Comparison of ENCODE assay signal across 15 cellular contexts in the genomic region with DNA sequence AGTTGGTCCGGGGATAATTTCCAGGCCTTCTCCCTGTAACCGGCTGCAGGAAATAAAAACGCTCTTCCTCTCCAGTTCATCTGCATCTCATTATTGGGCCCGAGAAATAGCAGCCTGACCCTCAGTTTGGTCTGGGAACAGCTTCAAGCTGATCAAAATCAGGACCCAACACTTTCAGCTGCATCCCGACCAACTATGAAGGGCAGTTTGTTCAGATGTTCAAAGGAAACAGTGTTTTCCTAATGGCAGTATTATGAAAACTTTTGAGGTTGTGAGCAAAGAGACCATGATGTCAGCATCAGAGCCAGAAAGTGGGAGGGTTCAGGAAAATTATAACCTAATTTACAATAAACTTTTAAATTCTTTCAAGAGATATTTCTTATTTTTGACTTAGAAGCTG. TPM values are rescaled to one million over a fixed set of nuclear protein-coding genes. Genes with fewer than 3 reads are reported as not detected.
A peak's percentile ranks its signal among the peaks of the same experiment; 100 is the strongest.
DNase-seq lines count a peak whose midpoint lies in the region; ATAC-seq and TF ChIP-seq lines count a peak whose summit lies in the region.
"Had no signal": no experiment of that assay in that cellular context is flagged by ENCODE, and none has a peak within 500 bp of the region (broad histone marks: within the 10 kb centered on the region; RNA-seq: fewer than 3 reads in every experiment).

No MANE protein-coding gene starts in this region.

- no peak overlapping the region for H3K4me3 Mint-ChIP-seq in activated CD4-positive, alpha-beta T cell treated with anti-CD3 and anti-CD28 coated beads for 36 hours
- no peak overlapping the region for H3K4me3 Mint-ChIP-seq in activated CD4-positive, alpha-beta T cell treated with anti-CD3 and anti-CD28 coated beads, Interleukin-2, amount 10 ng/mL, durations not matched to agents 7 days and 5 days
- H3K4me3 Mint-ChIP-seq: H9 had no signal

- no peaks in the 10 kb centered on the region for H3K27me3 ChIP-seq in smooth muscle cell (ENCODE audit: low read depth)
- H3K27me3 ChIP-seq: right lobe of liver, tibial artery had no signal

- H3K4me1 ChIP-seq in smooth muscle cell (ENCODE audit: low read depth) = peaks cover 29% of the 10 kb centered on the region

- DNase-seq in activated CD4-positive, alpha-beta T cell treated with anti-CD3 and anti-CD28 coated beads for 36 hours = no peak
- DNase-seq in activated CD4-positive, alpha-beta T cell treated with anti-CD3 and anti-CD28 coated beads, Interleukin-2, amount 10 ng/mL, durations not matched to agents 7 days and 5 days = no peak
- DNase-seq in fibroblast of the aortic adventitia (ENCODE audit: low read depth) (peak; percentile 22), smooth muscle cell (lab: John Stamatoyannopoulos, UW; ENCODE audit: unreplicated experiment) (no peak), HEK293T (ENCODE audit: extremely low spot score) (no peak)
- DNase-seq: H9, NCI-H1105 treated with DMSO at 0.1 percent for 48 hours, NCI-H69, right lobe of liver had no signal

- H3K4me1 Mint-ChIP-seq in activated CD4-positive, alpha-beta T cell treated with anti-CD3 and anti-CD28 coated beads for 36 hours = peaks cover 97% of the 10 kb centered on the region
- H3K4me1 Mint-ChIP-seq in activated CD4-positive, alpha-beta T cell treated with anti-CD3 and anti-CD28 coated beads, Interleukin-2, amount 10 ng/mL, durations not matched to agents 7 days and 5 days = peaks cover 90% of the 10 kb centered on the region

- H3K27me3 Mint-ChIP-seq in activated CD4-positive, alpha-beta T cell treated with anti-CD3 and anti-CD28 coated beads for 36 hours = no peaks in the 10 kb centered on the region
- H3K27me3 Mint-ChIP-seq in activated CD4-positive, alpha-beta T cell treated with anti-CD3 and anti-CD28 coated beads, Interleukin-2, amount 10 ng/mL, durations not matched to agents 7 days and 5 days = no peaks in the 10 kb centered on the region

- POLR2A ChIA-PET in activated CD4-positive, alpha-beta T cell treated with anti-CD3 and anti-CD28 coated beads for 36 hours (lab: Charles Lee) = interaction anchor here (0.7 to 1.2 kb wide), 2 partner anchors 56 to 59 kb away, joined by 3 read pairs; no protein-coding TSS in a partner anchor
- POLR2A ChIA-PET in activated CD4-positive, alpha-beta T cell treated with anti-CD3 and anti-CD28 coated beads, Interleukin-2, amount 10 ng/mL, durations not matched to agents 7 days and 5 days (lab: Charles Lee) = no interaction called here
- POLR2A ChIA-PET in HEK293T (lab: Yijun Ruan, JAX) = no interaction called here

- WGBS in smooth muscle cell (ENCODE audit: low lambda C conversion rate) = 36% methylated on average over 5 of the region's 5 CpGs

- no peaks in the 10 kb centered on the region for H3K9me3 Mint-ChIP-seq in activated CD4-positive, alpha-beta T cell treated with anti-CD3 and anti-CD28 coated beads for 36 hours (ENCODE audit: low read depth)
- no peaks in the 10 kb centered on the region for H3K9me3 Mint-ChIP-seq in activated CD4-positive, alpha-beta T cell treated with anti-CD3 and anti-CD28 coated beads, Interleukin-2, amount 10 ng/mL, durations not matched to agents 7 days and 5 days
- H3K9me3 Mint-ChIP-seq: H9 had no signal

- no peaks in the 10 kb centered on the region for H3K9me3 ChIP-seq in smooth muscle cell (replicated peaks; ENCODE audit: low read depth)
- H3K9me3 ChIP-seq: right lobe of liver, tibial artery had no signal

- H3K36me3 Mint-ChIP-seq in activated CD4-positive, alpha-beta T cell treated with anti-CD3 and anti-CD28 coated beads for 36 hours (ENCODE audit: low read depth) = peaks cover 36% of the 10 kb centered on the region
- peaks cover 25% of the 10 kb centered on the region for H3K36me3 Mint-ChIP-seq in activated CD4-positive, alpha-beta T cell treated with anti-CD3 and anti-CD28 coated beads, Interleukin-2, amount 10 ng/mL, durations not matched to agents 7 days and 5 days (ENCODE audit: low read depth)

- peaks cover 100% of the 10 kb centered on the region for H3K79me2 ChIP-seq in smooth muscle cell (ENCODE audit: low read depth)

- H3K4me3 ChIP-seq in fibroblast of the aortic adventitia (ENCODE audit: low read depth, low read length) (no peak overlapping the region), smooth muscle cell (no peak overlapping the region)
- H3K4me3 ChIP-seq: right lobe of liver, tibial artery had no signal

- TF ChIP-seq CTCF in fibroblast of the aortic adventitia (IDR thresholded peaks at IDR 0.05; ENCODE audit: insufficient read depth, low read length) (no peak), smooth muscle cell (IDR thresholded peaks at IDR 0.05; ENCODE audit: borderline replicate concordance, insufficient read depth, poor library complexity, severe bottlenecking) (no peak)

- H3K9ac ChIP-seq in smooth muscle cell (ENCODE audit: low read depth) = peak overlapping the region; percentile 42

- H3F3A ChIP-seq in smooth muscle cell (ENCODE audit: low read depth) = no peaks in the 10 kb centered on the region

- no peaks in the 10 kb centered on the region for H3K36me3 ChIP-seq in smooth muscle cell (ENCODE audit: low read depth)
- H3K36me3 ChIP-seq: right lobe of liver had no signal

- CTCF ChIA-PET in activated CD4-positive, alpha-beta T cell treated with anti-CD3 and anti-CD28 coated beads for 36 hours (lab: Charles Lee) = interaction anchor here (0.7 to 3.6 kb wide), 8 partner anchors 8 to 56 kb away, joined by 3 to 16 read pairs (median 4); no protein-coding TSS in a partner anchor
- CTCF ChIA-PET in activated CD4-positive, alpha-beta T cell treated with anti-CD3 and anti-CD28 coated beads, Interleukin-2, amount 10 ng/mL, durations not matched to agents 7 days and 5 days (lab: Charles Lee) = interaction anchor here (1.0 to 3.4 kb wide), 3 partner anchors 12 to 21 kb away, joined by 3 to 17 read pairs (median 4); no protein-coding TSS in a partner anchor
- CTCF ChIA-PET in HEK293T (lab: Yijun Ruan, JAX) = interaction anchor here (0.9 to 1.8 kb wide), 3 partner anchors 10 to 59 kb away, joined by 3 to 8 read pairs (median 8); no protein-coding TSS in a partner anchor

- H3K27ac Mint-ChIP-seq in activated CD4-positive, alpha-beta T cell treated with anti-CD3 and anti-CD28 coated beads for 36 hours = peak overlapping the region; percentile 87
- no peak overlapping the region for H3K27ac Mint-ChIP-seq in activated CD4-positive, alpha-beta T cell treated with anti-CD3 and anti-CD28 coated beads, Interleukin-2, amount 10 ng/mL, durations not matched to agents 7 days and 5 days

- no peak for ATAC-seq in activated CD4-positive, alpha-beta T cell treated with anti-CD3 and anti-CD28 coated beads for 36 hours
- ATAC-seq in SK-N-SH treated with all-trans-retinoic acid at 6 μM for 48 hours = peak; percentile 34
- ATAC-seq in HG03139 (IDR thresholded peaks at IDR 0.05; ENCODE audit: unreplicated experiment) = no peak
- no peak for ATAC-seq in GM21529 (IDR thresholded peaks at IDR 0.05; ENCODE audit: unreplicated experiment)
- ATAC-seq: activated CD4-positive, CD25-positive, alpha-beta regulatory T cell treated with anti-CD3 and anti-CD28 coated beads, Interleukin-2, amount 50 U/mL, for 24 hours had no signal

- peak overlapping the region; percentile 59 for H3K4me2 ChIP-seq in smooth muscle cell

- intact Hi-C loops in activated CD4-positive, alpha-beta T cell treated with anti-CD3 and anti-CD28 coated beads for 36 hours (cut with DNase I, micrococcal nuclease) = no loop called here

- H2AFZ ChIP-seq in smooth muscle cell (ENCODE audit: low read depth) = no peak overlapping the region

- H4K20me1 ChIP-seq in smooth muscle cell (ENCODE audit: low read depth) = peaks cover 100% of the 10 kb centered on the region

- H3K27ac ChIP-seq in smooth muscle cell (ENCODE audit: low read depth) = peak overlapping the region; percentile 75
- H3K27ac ChIP-seq: 22Rv1, right lobe of liver, tibial artery had no signal

TF ChIP-seq in SK-N-SH treated with all-trans-retinoic acid at 6 μM for 48 hours, 23 proteins besides CTCF, POLR2A, EP300 and RAD21 (continues in another document):
- no peak for TF ChIP-seq ESRRG (CRISPR knock-in tag; IDR thresholded peaks at IDR 0.05)
- no peak for TF ChIP-seq ZNF565 (CRISPR knock-in tag; conservative IDR thresholded peaks at IDR 0.05; ENCODE audit: low read depth)
- TF ChIP-seq SNAI2 (CRISPR knock-in tag; IDR thresholded peaks at IDR 0.05) = no peak
- TF ChIP-seq TCF4 (CRISPR knock-in tag; IDR thresholded peaks at IDR 0.05; ENCODE audit: borderline replicate concordance) = no peak
- TF ChIP-seq PPARA (CRISPR knock-in tag; IDR thresholded peaks at IDR 0.05; ENCODE audit: borderline replicate concordance) = no peak

TF ChIP-seq in HEK293T, 16 proteins besides CTCF, POLR2A, EP300 and RAD21:
- TF ChIP-seq FOXM1 (IDR thresholded peaks at IDR 0.05; ENCODE audit: borderline replicate concordance) = no peak
- TF ChIP-seq FOXA1 (IDR thresholded peaks at IDR 0.05) = no peak
- TF ChIP-seq HDGF (IDR thresholded peaks at IDR 0.05; ENCODE audit: borderline replicate concordance) = no peak

RNA-seq across cellular contexts. Expression of gene STK24, which starts 35.7 kb away (rescaled TPM):
- 100 to 1,000 TPM; 146 to 173 TPM for total RNA-seq in activated CD4-positive, alpha-beta T cell treated with anti-CD3 and anti-CD28 coated beads for 36 hours
- total RNA-seq in activated CD4-positive, alpha-beta T cell treated with anti-CD3 and anti-CD28 coated beads, Interleukin-2, amount 10 ng/mL, durations not matched to agents 7 days and 5 days = 100 to 1,000 TPM; 160 to 170 TPM
- total RNA-seq in fibroblast of the aortic adventitia (ENCODE audit: low replicate concordance) (64.0 and 110 TPM in 2 replicates), smooth muscle cell (76.6 and 89.1 TPM in 2 replicates)
- polyA plus RNA-seq in smooth muscle cell = 80.2 and 105 TPM in 2 replicates
